8 cellular contexts compared by ENCODE assay signal in the genomic region with DNA sequence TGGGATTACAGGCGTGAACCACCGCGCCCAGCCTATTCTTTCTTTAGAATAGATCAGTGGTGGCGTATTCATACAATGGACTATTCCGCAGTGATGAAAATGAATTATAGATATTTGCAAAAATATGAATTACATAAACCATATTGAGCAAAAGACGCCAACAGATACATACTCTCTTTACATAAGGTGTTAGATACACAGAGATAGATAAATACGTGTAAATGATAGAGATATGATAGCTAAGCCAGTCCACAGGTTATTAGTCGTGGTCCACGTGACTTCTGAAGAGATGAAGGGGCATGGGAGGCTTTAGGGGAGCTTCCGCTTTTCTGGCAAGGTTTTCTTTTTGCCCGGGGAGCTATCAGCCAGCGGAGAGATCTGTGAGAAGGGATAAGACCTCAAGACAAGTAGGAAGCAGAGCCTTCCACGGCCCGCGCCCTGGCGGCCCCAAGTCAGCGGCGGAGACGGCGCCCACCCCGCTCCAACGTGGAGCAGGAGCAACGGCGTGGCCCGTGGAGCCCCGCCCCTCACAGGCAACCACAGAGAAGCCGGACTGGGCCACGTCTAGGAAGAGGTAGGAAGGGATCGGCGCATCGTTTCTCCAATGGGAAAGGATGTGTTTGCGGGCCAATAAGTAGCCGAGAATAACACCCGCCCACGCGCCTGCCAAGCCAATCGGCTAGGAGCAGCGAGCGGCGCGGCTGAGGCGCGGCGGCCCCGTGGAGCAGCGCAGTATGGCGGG. TPM values are rescaled to one million over a fixed set of nuclear protein-coding genes. Genes with fewer than 3 reads are reported as not detected.
DNase-seq lines count a peak whose midpoint lies in the region; TF ChIP-seq lines count a peak whose summit lies in the region.

MSTO1 (plus strand) TSS at position 704 of the 742 bp plus-strand sequence; CDS start at position 735, 31 bp downstream.

- H3K9ac ChIP-seq in ES-I3 (ENCODE audit: low read depth, low read length) (peak within 1 kb of the TSS; percentile 68), MM.1S (ENCODE audit: low read length) (peak within 1 kb of the TSS; percentile 69), neural cell (ENCODE audit: low read length) (peak within 1 kb of the TSS; percentile 65)

- intact Hi-C loops in stomach (cut with DNase I; ENCODE audit: low total_unique reads) = no loop called here

- DNase-seq in HAP-1 (ENCODE audit: low spot score in 2 of 2) (peak; percentile 97 to 98), MM.1S (peak; percentile 100), SIG-M5 (lab: John Stamatoyannopoulos, UW) (peak; percentile 99), activated gamma-delta T cell (lab: John Stamatoyannopoulos, UW) (peak; percentile 71), fibroblast of the conjunctiva (ENCODE audit: low read depth) (peak; percentile 95), stomach (peak; percentile 97)

- TF ChIP-seq RAD21 in neural cell (conservative IDR thresholded peaks at IDR 0.05) = peak; percentile 49

- WGBS in stomach, 5 donors = 7 to 20% (median 9%) methylated on average over 16 to 45 of the region's 47 CpGs

- TF ChIP-seq EP300 in neural cell (conservative IDR thresholded peaks at IDR 0.05; ENCODE audit: poor library complexity, severe bottlenecking) (no peak), stomach (IDR thresholded peaks at IDR 0.05) (no peak)

- TF ChIP-seq CTCF in MM.1S (IDR thresholded peaks at IDR 0.05; ENCODE audit: low read length) (no peak), neural cell (IDR thresholded peaks at IDR 0.05; ENCODE audit: poor library complexity, severe bottlenecking) (no peak), stomach (IDR thresholded peaks at IDR 0.05) (no peak)

- H3K4me3 ChIP-seq in HAP-1 = peak within 1 kb of the TSS; percentile 47
- H3K4me3 ChIP-seq in MM.1S (ENCODE audit: low read length) = peak within 1 kb of the TSS; percentile 75
- peak within 1 kb of the TSS; percentile 69 for H3K4me3 ChIP-seq in neural cell (ENCODE audit: low read length)
- peak within 1 kb of the TSS; percentile 51 to 76 (median 56) for H3K4me3 ChIP-seq in stomach

- no peaks in the 10 kb centered on the region for H3K9me2 ChIP-seq in MM.1S (replicated peaks; ENCODE audit: insufficient read depth, low read length)
- no peaks in the 10 kb centered on the region for H3K9me2 ChIP-seq in neural cell (ENCODE audit: insufficient read depth, low read length)

- H4K20me1 ChIP-seq in MM.1S (ENCODE audit: insufficient read depth, low read length) = no peaks in the 10 kb centered on the region
- H4K20me1 ChIP-seq in neural cell (ENCODE audit: insufficient read depth) = no peaks in the 10 kb centered on the region

- H3K36me3 ChIP-seq in ES-I3 (ENCODE audit: insufficient read depth, low read length) = peaks cover 5% of the 10 kb centered on the region; the same call in 1 of the 2 replicates
- H3K36me3 ChIP-seq in HAP-1 (replicated peaks) = peaks cover 14% of the 10 kb centered on the region
- no peaks in the 10 kb centered on the region for H3K36me3 ChIP-seq in MM.1S (replicated peaks; ENCODE audit: insufficient read depth, low read length)
- H3K36me3 ChIP-seq in neural cell (ENCODE audit: insufficient read depth, low read length) = no peaks in the 10 kb centered on the region
- H3K36me3 ChIP-seq in stomach = peaks cover 7 to 19% (median 17%) of the 10 kb centered on the region in 4 donors

- peak in 1 of 4 donors; percentile 3 for TF ChIP-seq POLR2A in stomach (IDR thresholded peaks at IDR 0.05)

- H2AFZ ChIP-seq in MM.1S (ENCODE audit: low read length) = peak within 1 kb of the TSS; percentile 77
- peak within 1 kb of the TSS; percentile 40 for H2AFZ ChIP-seq in neural cell (ENCODE audit: low read depth, low read length)

- H3K4me2 ChIP-seq in MM.1S (ENCODE audit: low read depth, low read length) = peak within 1 kb of the TSS; percentile 87
- H3K4me2 ChIP-seq in neural cell (ENCODE audit: low read length) = peak within 1 kb of the TSS; percentile 62

- H3K9me3 ChIP-seq in ES-I3 (ENCODE audit: control insufficient read depth, insufficient read depth, low read length) (no peaks in the 10 kb centered on the region), HAP-1 (no peaks in the 10 kb centered on the region), MM.1S (replicated peaks; ENCODE audit: insufficient read depth, low read length) (no peaks in the 10 kb centered on the region), neural cell (ENCODE audit: low read length) (no peaks in the 10 kb centered on the region), stomach (no peaks in the 10 kb centered on the region)

- H3K27me3 ChIP-seq in HAP-1 (ENCODE audit: low read depth) (no peaks in the 10 kb centered on the region), MM.1S (replicated peaks; ENCODE audit: insufficient read depth, low read length) (no peaks in the 10 kb centered on the region; the same call in 1 of the 2 replicates), neural cell (ENCODE audit: insufficient read depth, low read depth, low read length) (no peaks in the 10 kb centered on the region), stomach (no peaks in the 10 kb centered on the region)

- H3K27ac ChIP-seq in MM.1S (ENCODE audit: low read length) (peak within 1 kb of the TSS; percentile 24; the same call in 1 of the 2 replicates), neural cell (ENCODE audit: low read length) (peak within 1 kb of the TSS; percentile 70), stomach (peak within 1 kb of the TSS; percentile 73 to 90 (median 79))

- H3K4me1 ChIP-seq in ES-I3 (ENCODE audit: insufficient read depth, low read length) = no peaks in the 10 kb centered on the region
- peaks cover 9% of the 10 kb centered on the region for H3K4me1 ChIP-seq in HAP-1
- no peaks in the 10 kb centered on the region for H3K4me1 ChIP-seq in MM.1S (ENCODE audit: low read length)
- peaks cover 0 to 7% (median 4%) of the 10 kb centered on the region in 4 donors for H3K4me1 ChIP-seq in stomach

- H3F3A ChIP-seq in MM.1S (ENCODE audit: insufficient read depth, low read length) = 0 out of 2 replicates have a peak, but pooled peaks cover 11% of the 10 kb centered on the region
- no peaks in the 10 kb centered on the region for H3F3A ChIP-seq in neural cell (ENCODE audit: insufficient read depth, low read length, poor library complexity, severe bottlenecking)

- H3K79me2 ChIP-seq in MM.1S (ENCODE audit: low read length) = peaks cover 3% of the 10 kb centered on the region; the same call in 1 of the 2 replicates
- no peaks in the 10 kb centered on the region for H3K79me2 ChIP-seq in neural cell (replicated peaks; ENCODE audit: insufficient read depth, low read length)

- in situ Hi-C loops in HAP-1 (cut with MboI; ENCODE audit: low sequenced_read_pairs) = no loop called here

TF ChIP-seq in neural cell, 6 proteins besides CTCF, POLR2A, EP300 and RAD21:
- TF ChIP-seq EZH2 (IDR thresholded peaks at IDR 0.05; ENCODE audit: borderline replicate concordance, insufficient read depth, low read length, poor library complexity, severe bottlenecking) (no peak), POLR2AphosphoS5 (IDR thresholded peaks at IDR 0.05) (peak; percentile 59), MXI1 (conservative IDR thresholded peaks at IDR 0.05; ENCODE audit: poor library complexity, severe bottlenecking) (peak; percentile 97), SMC3 (conservative IDR thresholded peaks at IDR 0.05; ENCODE audit: poor library complexity) (peak; percentile 23)
- TF ChIP-seq, protein P1, sequence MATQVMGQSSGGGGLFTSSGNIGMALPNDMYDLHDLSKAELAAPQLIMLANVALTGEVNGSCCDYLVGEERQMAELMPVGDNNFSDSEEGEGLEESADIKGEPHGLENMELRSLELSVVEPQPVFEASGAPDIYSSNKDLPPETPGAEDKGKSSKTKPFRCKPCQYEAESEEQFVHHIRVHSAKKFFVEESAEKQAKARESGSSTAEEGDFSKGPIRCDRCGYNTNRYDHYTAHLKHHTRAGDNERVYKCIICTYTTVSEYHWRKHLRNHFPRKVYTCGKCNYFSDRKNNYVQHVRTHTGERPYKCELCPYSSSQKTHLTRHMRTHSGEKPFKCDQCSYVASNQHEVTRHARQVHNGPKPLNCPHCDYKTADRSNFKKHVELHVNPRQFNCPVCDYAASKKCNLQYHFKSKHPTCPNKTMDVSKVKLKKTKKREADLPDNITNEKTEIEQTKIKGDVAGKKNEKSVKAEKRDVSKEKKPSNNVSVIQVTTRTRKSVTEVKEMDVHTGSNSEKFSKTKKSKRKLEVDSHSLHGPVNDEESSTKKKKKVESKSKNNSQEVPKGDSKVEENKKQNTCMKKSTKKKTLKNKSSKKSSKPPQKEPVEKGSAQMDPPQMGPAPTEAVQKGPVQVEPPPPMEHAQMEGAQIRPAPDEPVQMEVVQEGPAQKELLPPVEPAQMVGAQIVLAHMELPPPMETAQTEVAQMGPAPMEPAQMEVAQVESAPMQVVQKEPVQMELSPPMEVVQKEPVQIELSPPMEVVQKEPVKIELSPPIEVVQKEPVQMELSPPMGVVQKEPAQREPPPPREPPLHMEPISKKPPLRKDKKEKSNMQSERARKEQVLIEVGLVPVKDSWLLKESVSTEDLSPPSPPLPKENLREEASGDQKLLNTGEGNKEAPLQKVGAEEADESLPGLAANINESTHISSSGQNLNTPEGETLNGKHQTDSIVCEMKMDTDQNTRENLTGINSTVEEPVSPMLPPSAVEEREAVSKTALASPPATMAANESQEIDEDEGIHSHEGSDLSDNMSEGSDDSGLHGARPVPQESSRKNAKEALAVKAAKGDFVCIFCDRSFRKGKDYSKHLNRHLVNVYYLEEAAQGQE (IDR thresholded peaks at IDR 0.05; ENCODE audit: borderline replicate concordance) = no peak

RNA-seq across cellular contexts. Expression of gene MSTO1, which starts in this region (rescaled TPM):
- polyA plus RNA-seq in neural cell = 53.8 and 64.5 TPM in 2 replicates
- 39.4 and 56.5 TPM in 2 replicates for polyA minus RNA-seq in neural cell
- 10 to 100 TPM in 3 of 5 donors, 1 to 10 TPM in 2; 2.3 to 31.0 (median 24.9) TPM for total RNA-seq in stomach
- polyA plus RNA-seq in stomach = 10 to 100 TPM; 12.8 to 17.4 (median 14.8) TPM

Comparison
In these comparisons a context has a peak if more than half of its experiments do, and no peak if none do; other contexts are left out.
1. Peak in every context shown above with its lines: DNase-seq, H3K4me3 ChIP-seq and H3K27ac ChIP-seq.
2. H3K27ac ChIP-seq: peak in every context shown above with its lines; median percentile 79 in stomach; 70 in neural cell; 24 in MM.1S.